In the genomic region with DNA sequence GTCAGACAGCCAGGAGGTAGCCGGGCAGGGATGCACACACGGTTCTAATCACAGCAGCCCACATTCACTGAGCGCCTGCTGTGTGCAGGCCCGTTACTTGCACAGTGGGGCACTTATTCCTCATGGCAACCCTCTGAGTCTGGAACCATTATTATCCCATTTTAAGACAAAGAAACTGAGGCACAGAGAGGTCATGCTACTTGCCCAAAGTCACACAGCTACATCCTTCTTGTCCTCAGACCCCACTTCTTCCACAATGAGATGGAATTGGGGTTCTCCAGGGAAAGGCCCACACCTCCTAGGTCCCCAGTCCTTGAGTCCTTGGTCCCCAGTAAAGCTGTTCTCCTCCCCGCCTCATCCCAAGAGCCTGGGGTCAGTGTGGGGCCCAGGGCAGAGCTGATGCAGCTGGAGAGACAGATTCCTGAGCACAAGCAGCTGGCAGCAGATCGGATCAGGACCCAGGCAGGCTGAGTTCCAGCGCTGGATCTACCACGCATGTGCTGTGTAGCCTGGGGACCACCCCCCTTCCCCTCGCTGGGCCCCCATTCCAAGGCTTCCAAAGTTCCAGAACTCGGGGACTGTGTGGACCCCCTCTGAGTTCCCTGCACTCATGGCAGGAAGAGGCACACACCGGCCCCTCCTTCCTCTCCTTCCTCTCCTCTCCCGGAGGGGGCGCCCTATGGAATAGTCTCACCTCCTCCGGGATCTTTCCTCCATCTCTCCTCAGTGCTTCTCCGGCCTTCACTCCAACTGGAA, we compare ENCODE assay signal across 19 cellular contexts.
DNase-seq lines count a peak whose midpoint lies in the region; ATAC-seq and TF ChIP-seq lines count a peak whose summit lies in the region.
"Had no signal": no experiment of that assay in that cellular context is flagged by ENCODE, and none has a peak within 500 bp of the region (broad histone marks: within the 10 kb centered on the region; RNA-seq: fewer than 3 reads in every experiment).

No MANE protein-coding gene starts in this region.

- no peak overlapping the region for H3K27ac ChIP-seq in A673 (ENCODE audit: low read depth, low read length, poor library complexity, severe bottlenecking)
- H3K27ac ChIP-seq in endodermal cell (ENCODE audit: low read depth, low read length) = no peak overlapping the region
- no peak overlapping the region for H3K27ac ChIP-seq in upper lobe of right lung
- H3K27ac ChIP-seq: A549 had no signal

- CTCF ChIA-PET in A673 (lab: Charles Lee) = no interaction called here
- CTCF ChIA-PET in HEK293T (lab: Yijun Ruan, JAX) = no interaction called here
- CTCF ChIA-PET in activated CD8-positive, alpha-beta T cell treated with anti-CD3 and anti-CD28 coated beads for 36 hours (lab: Charles Lee) = no interaction called here

- H3K27ac Mint-ChIP-seq in endodermal cell = no peak overlapping the region
- no peak overlapping the region for H3K27ac Mint-ChIP-seq in activated CD8-positive, alpha-beta T cell treated with anti-CD3 and anti-CD28 coated beads for 36 hours

- POLR2A ChIA-PET in A673 (lab: Charles Lee; ENCODE audit: low non-redundant PET) = no interaction called here
- POLR2A ChIA-PET in HEK293T (lab: Yijun Ruan, JAX) = no interaction called here
- POLR2A ChIA-PET in activated CD8-positive, alpha-beta T cell treated with anti-CD3 and anti-CD28 coated beads for 36 hours (lab: Charles Lee) = no interaction called here

- no peak overlapping the region for H3K4me3 Mint-ChIP-seq in endodermal cell
- no peak overlapping the region for H3K4me3 Mint-ChIP-seq in activated CD8-positive, alpha-beta T cell treated with anti-CD3 and anti-CD28 coated beads for 36 hours
- H3K4me3 Mint-ChIP-seq: CD14-positive monocyte had no signal

- no peak for ATAC-seq in activated CD8-positive, alpha-beta T cell treated with anti-CD3 and anti-CD28 coated beads for 36 hours
- no peak for ATAC-seq in upper lobe of right lung
- ATAC-seq: Panc1, SK-N-SH treated with all-trans-retinoic acid at 6 μM for 48 hours had no signal

- peaks cover 18% of the 10 kb centered on the region for H3K4me1 Mint-ChIP-seq in endodermal cell
- H3K4me1 Mint-ChIP-seq in activated CD8-positive, alpha-beta T cell treated with anti-CD3 and anti-CD28 coated beads for 36 hours (ENCODE audit: low read depth) = no peaks in the 10 kb centered on the region
- H3K4me1 Mint-ChIP-seq: CD14-positive monocyte had no signal

- TF ChIP-seq CTCF in A673 (conservative IDR thresholded peaks at IDR 0.05; ENCODE audit: low read depth, low read length) (peak; percentile 27; the same call in 1 of the 2 replicates), endodermal cell (conservative IDR thresholded peaks at IDR 0.05) (peak; percentile 64), upper lobe of right lung (IDR thresholded peaks at IDR 0.05) (no peak)
- TF ChIP-seq CTCF in activated CD8-positive, alpha-beta T cell treated with anti-CD3 and anti-CD28 coated beads for 36 hours (IDR thresholded peaks at IDR 0.05) = no peak

- BruUV-seq in A673 (replicated peaks; lab: Mats Ljungman, UMichigan) = no TSS peak

- DNase-seq in A673 (ENCODE audit: low spot score) (no peak), HEK293T (ENCODE audit: extremely low spot score) (peak; percentile 48), endodermal cell (peak; percentile 68), mucosa of gallbladder (ENCODE audit: low spot score) (peak; percentile 8), NCI-H187 (lab: John Stamatoyannopoulos, UW) (no peak), upper lobe of right lung (no peak), NCI-H345 treated with DMSO at 0.1 percent for 48 hours (lab: John Stamatoyannopoulos, UW; ENCODE audit: unreplicated experiment) (no peak)
- DNase-seq in activated CD8-positive, alpha-beta T cell treated with anti-CD3 and anti-CD28 coated beads for 36 hours = no peak
- DNase-seq: Caco-2, GOT3, NCI-H1092, NCI-H1694 treated with DMSO at 0.1 percent for 48 hours, NCI-H446 treated with DMSO at 0.1 percent for 48 hours, NCI-H774, Right ventricle myocardium superior had no signal

- H3K9me3 Mint-ChIP-seq in endodermal cell = no peaks in the 10 kb centered on the region
- no peaks in the 10 kb centered on the region for H3K9me3 Mint-ChIP-seq in activated CD8-positive, alpha-beta T cell treated with anti-CD3 and anti-CD28 coated beads for 36 hours

- H3K9me3 ChIP-seq in A673 (ENCODE audit: low read depth, low read length, poor library complexity, severe bottlenecking) = no peaks in the 10 kb centered on the region
- H3K9me3 ChIP-seq in endodermal cell (ENCODE audit: control insufficient read depth, low read length) = no peaks in the 10 kb centered on the region
- H3K9me3 ChIP-seq in upper lobe of right lung = no peaks in the 10 kb centered on the region
- H3K9me3 ChIP-seq: A549, Caco-2 had no signal

- H3K36me3 Mint-ChIP-seq in endodermal cell (ENCODE audit: low read depth) = no peaks in the 10 kb centered on the region
- no peaks in the 10 kb centered on the region for H3K36me3 Mint-ChIP-seq in activated CD8-positive, alpha-beta T cell treated with anti-CD3 and anti-CD28 coated beads for 36 hours (ENCODE audit: low read depth)
- H3K36me3 Mint-ChIP-seq: CD14-positive monocyte had no signal

- H3K4me1 ChIP-seq in A673 (ENCODE audit: insufficient read depth, low read length, poor library complexity, severe bottlenecking) (no peaks in the 10 kb centered on the region), endodermal cell (ENCODE audit: control insufficient read depth, insufficient read depth, low read length) (peaks cover 9% of the 10 kb centered on the region), upper lobe of right lung (no peaks in the 10 kb centered on the region)
- H3K4me1 ChIP-seq: A549, Caco-2 had no signal

- H3K27me3 Mint-ChIP-seq in endodermal cell (ENCODE audit: insufficient read depth) = peaks cover 8% of the 10 kb centered on the region
- no peaks in the 10 kb centered on the region for H3K27me3 Mint-ChIP-seq in activated CD8-positive, alpha-beta T cell treated with anti-CD3 and anti-CD28 coated beads for 36 hours

- H3K9ac ChIP-seq in endodermal cell (ENCODE audit: extremely low read depth, low read length, poor library complexity, severe bottlenecking) = no peak overlapping the region

- H3K36me3 ChIP-seq in A673 (ENCODE audit: insufficient read depth, low read length, poor library complexity, severe bottlenecking) (no peaks in the 10 kb centered on the region), endodermal cell (ENCODE audit: control insufficient read depth, insufficient read depth, low read length) (no peaks in the 10 kb centered on the region), upper lobe of right lung (no peaks in the 10 kb centered on the region)

- intact Hi-C loops in A673 (cut with micrococcal nuclease; ENCODE audit: unreplicated experiment) (no loop called here), upper lobe of right lung (cut with DNase I) (no loop called here)
- intact Hi-C loops in activated CD8-positive, alpha-beta T cell treated with anti-CD3 and anti-CD28 coated beads for 36 hours (cut with micrococcal nuclease) = no loop called here

- WGBS in endodermal cell (ENCODE audit: insufficient coverage in 1 of 2, insufficient read length in 1 of 2), 2 experiments = 90 to 91% methylated on average over 7 to 15 of the region's 15 CpGs

- H3K4me3 ChIP-seq in A673 (ENCODE audit: low read depth, low read length, poor library complexity, severe bottlenecking) = no peak overlapping the region
- H3K4me3 ChIP-seq in endodermal cell (ENCODE audit: low read length) = no peak overlapping the region
- no peak overlapping the region for H3K4me3 ChIP-seq in upper lobe of right lung
- H3K4me3 ChIP-seq: A549 had no signal

- H3K27me3 ChIP-seq in A673 (replicated peaks; ENCODE audit: insufficient read depth, low read depth, low read length, poor library complexity) = no peaks in the 10 kb centered on the region
- no peaks in the 10 kb centered on the region for H3K27me3 ChIP-seq in endodermal cell (ENCODE audit: control insufficient read depth, insufficient read depth, low read length, poor library complexity, severe bottlenecking)
- peaks cover 9% of the 10 kb centered on the region for H3K27me3 ChIP-seq in upper lobe of right lung

TF ChIP-seq in HEK293T, 16 proteins besides CTCF, POLR2A, EP300 and RAD21:
- TF ChIP-seq CTBP1 (IDR thresholded peaks at IDR 0.05; ENCODE audit: borderline replicate concordance) = no peak
- TF ChIP-seq LEF1 (IDR thresholded peaks at IDR 0.05; ENCODE audit: borderline replicate concordance) = no peak
- no peak for TF ChIP-seq L3MBTL2 (conservative IDR thresholded peaks at IDR 0.05)
- no peak for TF ChIP-seq ZNF384 (IDR thresholded peaks at IDR 0.05)
- no peak for TF ChIP-seq BHLHE40 (IDR thresholded peaks at IDR 0.05; ENCODE audit: borderline replicate concordance)
- TF ChIP-seq NFRKB (IDR thresholded peaks at IDR 0.05) = no peak
- TF ChIP-seq, protein P1, sequence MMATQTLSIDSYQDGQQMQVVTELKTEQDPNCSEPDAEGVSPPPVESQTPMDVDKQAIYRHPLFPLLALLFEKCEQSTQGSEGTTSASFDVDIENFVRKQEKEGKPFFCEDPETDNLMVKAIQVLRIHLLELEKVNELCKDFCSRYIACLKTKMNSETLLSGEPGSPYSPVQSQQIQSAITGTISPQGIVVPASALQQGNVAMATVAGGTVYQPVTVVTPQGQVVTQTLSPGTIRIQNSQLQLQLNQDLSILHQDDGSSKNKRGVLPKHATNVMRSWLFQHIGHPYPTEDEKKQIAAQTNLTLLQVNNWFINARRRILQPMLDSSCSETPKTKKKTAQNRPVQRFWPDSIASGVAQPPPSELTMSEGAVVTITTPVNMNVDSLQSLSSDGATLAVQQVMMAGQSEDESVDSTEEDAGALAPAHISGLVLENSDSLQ (IDR thresholded peaks at IDR 0.05) = no peak
- no peak for TF ChIP-seq FOXA1 (IDR thresholded peaks at IDR 0.05)
- no peak for TF ChIP-seq TARDBP (IDR thresholded peaks at IDR 0.05)
- no peak for TF ChIP-seq FOXK2 (IDR thresholded peaks at IDR 0.05)

Comparison
In these comparisons a context has a peak if more than half of its experiments do, and no peak if none do; other contexts are left out.
1. DNase-seq: peak in HEK293T (single experiment), endodermal cell (single experiment) and mucosa of gallbladder (single experiment); none in A673 (single experiment), NCI-H187 (0 of 2), activated CD8-positive, alpha-beta T cell treated with anti-CD3 and anti-CD28 coated beads for 36 hours (single experiment), upper lobe of right lung (single experiment) and NCI-H345 treated with DMSO at 0.1 percent for 48 hours (single experiment).
2. CTCF ChIP-seq: peak in A673 (single experiment) and endodermal cell (single experiment); none in activated CD8-positive, alpha-beta T cell treated with anti-CD3 and anti-CD28 coated beads for 36 hours (single experiment) and upper lobe of right lung (single experiment).